Comparison of ENCODE assay signal across 32 cellular contexts in the genomic region with DNA sequence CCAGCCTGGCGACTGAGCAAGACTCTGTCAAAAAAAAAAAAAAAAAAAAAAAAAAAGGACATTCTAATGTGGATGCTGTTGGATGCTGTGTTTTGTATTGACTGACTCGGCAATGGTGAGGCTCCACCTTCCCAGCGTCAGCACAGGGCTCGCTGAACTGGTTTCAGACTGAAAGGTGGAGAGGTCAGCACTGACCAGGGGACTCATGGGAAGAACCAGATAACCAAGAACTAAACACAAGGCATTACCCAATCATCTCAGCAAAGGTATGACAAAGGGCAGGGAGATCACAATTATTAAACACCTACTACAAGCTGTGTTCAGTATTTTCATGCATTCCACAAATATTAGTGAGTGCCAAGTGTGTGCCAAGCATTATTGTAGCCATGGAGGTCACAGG.
"Had no signal": no experiment of that assay in that cellular context is flagged by ENCODE, and none has a peak within 500 bp of the region (broad histone marks: within the 10 kb centered on the region; RNA-seq: fewer than 3 reads in every experiment).

No MANE protein-coding gene starts in this region.

- H3K4me1 Mint-ChIP-seq: activated B cell treated with CpG ODN at 0.5 μM for 24 hours; activated T-helper 17 cell treated with anti-CD3 and anti-CD28 coated beads, Interleukin-2, amount 50 U/mL, for 72 hours; central memory CD8-positive, alpha-beta T cell; endodermal cell; T-helper 17 cell had no signal

- H3K27ac Mint-ChIP-seq: activated B cell treated with CpG ODN at 0.5 μM for 24 hours; activated CD8-positive, alpha-beta T cell treated with anti-CD3 and anti-CD28 coated beads for 36 hours; activated naive CD8-positive, alpha-beta T cell; activated T-helper 17 cell treated with anti-CD3 and anti-CD28 coated beads, Interleukin-2, amount 50 U/mL, for 72 hours; dendritic cell treated with granulocyte-macrophage colony-stimulating factor and Interleukin-4, amounts not matched to agents 40 ng/mL and 50 ng/mL, for 4 days; endodermal cell; T-helper 17 cell; T-helper 2 cell treated with Interferon-gamma antibody and Interleukin-4, amounts not matched to agents 5 μg/mL and 100 μg/mL, for 36 hours had no signal

- H3K9me3 ChIP-seq: esophagus muscularis mucosa, gastrocnemius medialis, heart left ventricle had no signal

- ATAC-seq: activated CD4-positive, CD25-positive, alpha-beta regulatory T cell treated with anti-CD3 and anti-CD28 coated beads, Interleukin-2, amount 50 U/mL, for 24 hours; activated CD8-positive, alpha-beta T cell treated with anti-CD3 and anti-CD28 coated beads for 36 hours; activated T-cell treated with anti-CD3 and anti-CD28 coated beads, Interleukin-2, amount 50 U/mL, for 4 hours; activated T-helper 17 cell treated with anti-CD3 and anti-CD28 coated beads, Interleukin-2, amount 50 U/mL, for 72 hours; foreskin keratinocyte; gastrocnemius medialis; heart left ventricle; T-helper 17 cell had no signal

- H3K27ac ChIP-seq: brain microvascular endothelial cell, coronary artery, dorsolateral prefrontal cortex, esophagus muscularis mucosa, foreskin keratinocyte, gastrocnemius medialis, heart left ventricle, WERI-Rb-1 had no signal

- DNase-seq: activated B cell treated with CpG ODN at 0.5 μM for 24 hours; activated CD4-positive, alpha-beta T cell treated with anti-CD3 and anti-CD28 coated beads for 48 hours; activated CD4-positive, alpha-beta T cell treated with anti-CD3 and anti-CD28 coated beads, Interleukin-2, amount 50 U/mL, for 1 hour; activated CD4-positive, alpha-beta T cell treated with anti-CD3 and anti-CD28 coated beads, Interleukin-2, amount 50 U/mL, for 48 hours; activated CD8-positive, alpha-beta memory T cell treated with anti-CD3 and anti-CD28 coated beads for 24 hours; activated CD8-positive, alpha-beta T cell treated with anti-CD3 and anti-CD28 coated beads for 36 hours; activated effector memory CD4-positive, alpha-beta T cell treated with Interleukin-2 at 50 U/mL for 16 hours; activated gamma-delta T cell treated with Interleukin-2 at 50 U/mL for 16 hours; activated naive CD4-positive, alpha-beta T cell treated with anti-CD3 and anti-CD28 coated beads, Interleukin-2, amount 50 U/mL, for 16 hours; activated naive CD4-positive, alpha-beta T cell treated with Interleukin-2 at 50 U/mL for 16 hours; activated T-cell treated with anti-CD3 and anti-CD28 coated beads, Interleukin-2, amount 50 U/mL, for 4 hours; amniotic stem cell; anterior cingulate cortex; brain microvascular endothelial cell; dorsolateral prefrontal cortex; effector memory CD4-positive, alpha-beta T cell; endodermal cell; foreskin keratinocyte; gastrocnemius medialis; glutamatergic neuron; heart left ventricle; T-helper 17 cell; T1000; WERI-Rb-1 had no signal

- H3K4me3 ChIP-seq: coronary artery, dorsolateral prefrontal cortex, esophagus muscularis mucosa, gastrocnemius medialis, heart left ventricle had no signal

- H3K27me3 ChIP-seq: brain microvascular endothelial cell, dorsolateral prefrontal cortex, esophagus muscularis mucosa, foreskin keratinocyte, gastrocnemius medialis, heart left ventricle had no signal

- H3K9me3 Mint-ChIP-seq: activated CD8-positive, alpha-beta T cell treated with anti-CD3 and anti-CD28 coated beads for 36 hours; activated T-cell treated with anti-CD3 and anti-CD28 coated beads, Interleukin-2, amount 50 U/mL, for 4 hours; endodermal cell; T-helper 2 cell treated with Interferon-gamma antibody and Interleukin-4, amounts not matched to agents 5 μg/mL and 100 μg/mL, for 36 hours had no signal

- H3K27me3 Mint-ChIP-seq: activated B cell treated with CpG ODN at 0.5 μM for 24 hours; activated CD8-positive, alpha-beta T cell treated with anti-CD3 and anti-CD28 coated beads for 36 hours; activated T-helper 17 cell treated with anti-CD3 and anti-CD28 coated beads, Interleukin-2, amount 50 U/mL, for 72 hours; central memory CD8-positive, alpha-beta T cell; dendritic cell treated with granulocyte-macrophage colony-stimulating factor and Interleukin-4, amounts not matched to agents 40 ng/mL and 50 ng/mL, for 4 days; T-helper 17 cell had no signal

- H3K4me1 ChIP-seq: foreskin keratinocyte, gastrocnemius medialis, heart left ventricle had no signal

- H3K36me3 Mint-ChIP-seq: activated naive CD8-positive, alpha-beta T cell had no signal

- H3K4me3 Mint-ChIP-seq: activated B cell treated with CpG ODN at 0.5 μM for 24 hours; activated CD8-positive, alpha-beta T cell treated with anti-CD3 and anti-CD28 coated beads for 36 hours; activated naive CD8-positive, alpha-beta T cell; activated T-cell treated with anti-CD3 and anti-CD28 coated beads, Interleukin-2, amount 50 U/mL, for 4 hours; activated T-helper 17 cell treated with anti-CD3 and anti-CD28 coated beads, Interleukin-2, amount 50 U/mL, for 72 hours; central memory CD8-positive, alpha-beta T cell; dendritic cell treated with granulocyte-macrophage colony-stimulating factor and Interleukin-4, amounts not matched to agents 40 ng/mL and 50 ng/mL, for 4 days; endodermal cell; T-helper 17 cell; T-helper 2 cell treated with Interferon-gamma antibody and Interleukin-4, amounts not matched to agents 5 μg/mL and 100 μg/mL, for 36 hours had no signal

- H3K36me3 ChIP-seq: brain microvascular endothelial cell, esophagus muscularis mucosa, gastrocnemius medialis, heart left ventricle, WERI-Rb-1 had no signal
